Comparison of ENCODE assay signal across 2 cellular contexts in genomic region chr6:20497200-20497820, GRCh38.
TF ChIP-seq lines count a peak whose summit lies in the region.

No MANE protein-coding gene starts in this region.

TF ChIP-seq in K562, 482 proteins besides CTCF, POLR2A, EP300 and RAD21:
- TF ChIP-seq ZKSCAN3 (CRISPR knock-in tag; IDR thresholded peaks at IDR 0.05) (no peak), ELK1 (CRISPR knock-in tag; IDR thresholded peaks at IDR 0.05) (no peak), PHF20 (IDR thresholded peaks at IDR 0.05; ENCODE audit: partially characterized antibody) (no peak), HDAC2 (IDR thresholded peaks at IDR 0.05) (no peak), SAFB (IDR thresholded peaks at IDR 0.05; ENCODE audit: borderline replicate concordance, low read depth, low read length) (no peak), HBP1 (CRISPR knock-in tag; IDR thresholded peaks at IDR 0.05) (no peak)
- TF ChIP-seq, protein P1, sequence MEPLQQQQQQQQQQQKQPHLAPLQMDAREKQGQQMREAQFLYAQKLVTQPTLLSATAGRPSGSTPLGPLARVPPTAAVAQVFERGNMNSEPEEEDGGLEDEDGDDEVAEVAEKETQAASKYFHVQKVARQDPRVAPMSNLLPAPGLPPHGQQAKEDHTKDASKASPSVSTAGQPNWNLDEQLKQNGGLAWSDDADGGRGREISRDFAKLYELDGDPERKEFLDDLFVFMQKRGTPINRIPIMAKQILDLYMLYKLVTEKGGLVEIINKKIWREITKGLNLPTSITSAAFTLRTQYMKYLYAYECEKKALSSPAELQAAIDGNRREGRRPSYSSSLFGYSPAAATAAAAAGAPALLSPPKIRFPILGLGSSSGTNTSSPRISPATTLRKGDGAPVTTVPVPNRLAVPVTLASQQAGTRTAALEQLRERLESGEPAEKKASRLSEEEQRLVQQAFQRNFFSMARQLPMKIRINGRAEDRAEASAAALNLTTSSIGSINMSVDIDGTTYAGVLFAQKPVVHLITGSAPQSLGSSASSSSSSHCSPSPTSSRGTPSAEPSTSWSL (CRISPR knock-in tag; IDR thresholded peaks at IDR 0.05; ENCODE audit: borderline replicate concordance): no peak

TF ChIP-seq in HepG2, 621 proteins besides CTCF, POLR2A, EP300 and RAD21:
- TF ChIP-seq RARA (CRISPR knock-in tag; IDR thresholded peaks at IDR 0.05) (no peak), ZNF143 (CRISPR knock-in tag; IDR thresholded peaks at IDR 0.05) (no peak), THAP11 (CRISPR knock-in tag; IDR thresholded peaks at IDR 0.05) (no peak), RXRA (CRISPR knock-in tag; IDR thresholded peaks at IDR 0.05) (no peak), ZNF451 (CRISPR knock-in tag; IDR thresholded peaks at IDR 0.05) (no peak), ZNF616 (CRISPR knock-in tag; IDR thresholded peaks at IDR 0.05; ENCODE audit: low read depth) (no peak), NFKB2 (CRISPR knock-in tag; IDR thresholded peaks at IDR 0.05; ENCODE audit: borderline replicate concordance) (no peak), NONO (IDR thresholded peaks at IDR 0.05) (no peak), NONO (CRISPR knock-in tag; conservative IDR thresholded peaks at IDR 0.05) (no peak), GABPA (IDR thresholded peaks at IDR 0.05; ENCODE audit: low read depth, low read length) (no peak), GABPA (CRISPR knock-in tag; IDR thresholded peaks at IDR 0.05; ENCODE audit: low read depth) (no peak), MYC (CRISPR knock-in tag; IDR thresholded peaks at IDR 0.05; ENCODE audit: borderline replicate concordance) (no peak), SUZ12 (IDR thresholded peaks at IDR 0.05; ENCODE audit: low read depth, low read length) (no peak), ZBTB7B (CRISPR knock-in tag; IDR thresholded peaks at IDR 0.05) (no peak), ARHGAP35 (CRISPR knock-in tag; IDR thresholded peaks at IDR 0.05; ENCODE audit: borderline replicate concordance) (no peak)
- TF ChIP-seq, protein P2, sequence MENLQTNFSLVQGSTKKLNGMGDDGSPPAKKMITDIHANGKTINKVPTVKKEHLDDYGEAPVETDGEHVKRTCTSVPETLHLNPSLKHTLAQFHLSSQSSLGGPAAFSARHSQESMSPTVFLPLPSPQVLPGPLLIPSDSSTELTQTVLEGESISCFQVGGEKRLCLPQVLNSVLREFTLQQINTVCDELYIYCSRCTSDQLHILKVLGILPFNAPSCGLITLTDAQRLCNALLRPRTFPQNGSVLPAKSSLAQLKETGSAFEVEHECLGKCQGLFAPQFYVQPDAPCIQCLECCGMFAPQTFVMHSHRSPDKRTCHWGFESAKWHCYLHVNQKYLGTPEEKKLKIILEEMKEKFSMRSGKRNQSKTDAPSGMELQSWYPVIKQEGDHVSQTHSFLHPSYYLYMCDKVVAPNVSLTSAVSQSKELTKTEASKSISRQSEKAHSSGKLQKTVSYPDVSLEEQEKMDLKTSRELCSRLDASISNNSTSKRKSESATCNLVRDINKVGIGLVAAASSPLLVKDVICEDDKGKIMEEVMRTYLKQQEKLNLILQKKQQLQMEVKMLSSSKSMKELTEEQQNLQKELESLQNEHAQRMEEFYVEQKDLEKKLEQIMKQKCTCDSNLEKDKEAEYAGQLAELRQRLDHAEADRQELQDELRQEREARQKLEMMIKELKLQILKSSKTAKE (CRISPR knock-in tag; IDR thresholded peaks at IDR 0.05; ENCODE audit: borderline replicate concordance): no peak
- TF ChIP-seq, protein P3, sequence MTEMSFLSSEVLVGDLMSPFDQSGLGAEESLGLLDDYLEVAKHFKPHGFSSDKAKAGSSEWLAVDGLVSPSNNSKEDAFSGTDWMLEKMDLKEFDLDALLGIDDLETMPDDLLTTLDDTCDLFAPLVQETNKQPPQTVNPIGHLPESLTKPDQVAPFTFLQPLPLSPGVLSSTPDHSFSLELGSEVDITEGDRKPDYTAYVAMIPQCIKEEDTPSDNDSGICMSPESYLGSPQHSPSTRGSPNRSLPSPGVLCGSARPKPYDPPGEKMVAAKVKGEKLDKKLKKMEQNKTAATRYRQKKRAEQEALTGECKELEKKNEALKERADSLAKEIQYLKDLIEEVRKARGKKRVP (CRISPR knock-in tag; IDR thresholded peaks at IDR 0.05): no peak
